Comparison of ENCODE assay signal across 7 cellular contexts in genomic region chr5:154701725-154702124, GRCh38. TPM values are rescaled to one million over a fixed set of nuclear protein-coding genes. Genes with fewer than 3 reads are reported as not detected.
DNase-seq lines count a peak whose midpoint lies in the region; ATAC-seq and TF ChIP-seq lines count a peak whose summit lies in the region.
"Not testable (repeated sequence)": the region's sequence is repeated elsewhere in the genome, so short reads cannot be mapped to it uniquely, and the experiment has no call there.

No MANE protein-coding gene starts in this region.

- WGBS in hepatocyte (ENCODE audit: low lambda C conversion rate, missing lambda C conversion rate): 54% methylated on average over 4 of the region's 4 CpGs
- WGBS in right lobe of liver (ENCODE audit: insufficient coverage, low coverage, low lambda C conversion rate, missing lambda C conversion rate): 62% methylated on average over 2 of the region's 4 CpGs

- CTCF ChIA-PET in PC-9 (lab: Charles Lee): interaction anchor here (0.6 kb wide), 1 partner anchor 24 kb away, joined by 3 read pairs; no protein-coding TSS in a partner anchor

- H3K9ac ChIP-seq in skeletal muscle tissue (ENCODE audit: low read depth in 1 of 3, low read length in 3 of 3): not testable (repeated sequence)

- not testable (repeated sequence) for H3K9me2 ChIP-seq in PC-9 (ENCODE audit: insufficient read depth); hepatocyte (replicated peaks; ENCODE audit: insufficient read depth)

- peak overlapping the region; percentile 30; the same call in 1 of the 2 replicates for H3K4me2 ChIP-seq in PC-9
- H3K4me2 ChIP-seq in hepatocyte: not testable (repeated sequence)

- TF ChIP-seq POLR2A in right lobe of liver (IDR thresholded peaks at IDR 0.05): not testable (repeated sequence)

- POLR2A ChIA-PET in PC-9 (lab: Charles Lee; ENCODE audit: unreplicated experiment): not testable (repeated sequence)

- H3K36me3 ChIP-seq in PC-9 (ENCODE audit: low read depth); hepatocyte (replicated peaks; ENCODE audit: insufficient read depth, low read depth); right lobe of liver; skeletal muscle tissue (ENCODE audit: control insufficient read depth in 3 of 3, insufficient read depth in 3 of 3, low read length in 3 of 3): not testable (repeated sequence)

- intact Hi-C loops in PC-9 (cut with micrococcal nuclease; ENCODE audit: unreplicated experiment); Right ventricle myocardium superior (cut with DNase I); right lobe of liver (cut with DNase I): not testable (repeated sequence)

- not testable (repeated sequence) for H3K4me3 ChIP-seq in PC-9, hepatocyte, right lobe of liver
- H3K4me3 ChIP-seq in skeletal muscle tissue (ENCODE audit: low read length in 3 of 3): peak overlapping the region in 1 of 3 donors; percentile 4

- not testable (repeated sequence) for H2AFZ ChIP-seq in PC-9, hepatocyte

- H3K27ac ChIP-seq in PC-9: not testable (repeated sequence)
- peak overlapping the region; percentile 37 for H3K27ac ChIP-seq in hepatocyte
- H3K27ac ChIP-seq in right lobe of liver: peak overlapping the region in 2 of 3 donors; percentile 26 to 60
- peak overlapping the region; percentile 47 for H3K27ac ChIP-seq in skeletal muscle tissue (ENCODE audit: low read depth, low read length)

- peaks cover 14% of the 10 kb centered on the region for H3K4me1 ChIP-seq in PC-9 (replicated peaks; ENCODE audit: insufficient read depth)
- H3K4me1 ChIP-seq in hepatocyte (ENCODE audit: insufficient read depth): peaks cover 19% of the 10 kb centered on the region
- peaks cover 0 to 41% (median 13%) of the 10 kb centered on the region in 4 donors for H3K4me1 ChIP-seq in right lobe of liver
- peaks cover 7 to 11% (median 7%) of the 10 kb centered on the region in 3 donors for H3K4me1 ChIP-seq in skeletal muscle tissue (ENCODE audit: control insufficient read depth in 3 of 3, insufficient read depth in 3 of 3, low read length in 3 of 3)

- H3K79me2 ChIP-seq in PC-9 (ENCODE audit: low read depth): not testable (repeated sequence)
- H3K79me2 ChIP-seq in hepatocyte: peaks cover 11% of the 10 kb centered on the region

- DNase-seq in ELR (ENCODE audit: low read depth) (peak; percentile 33), amniotic epithelial cell (ENCODE audit: low read depth) (peak; percentile 46), right lobe of liver (peak in 1 of 3 donors; percentile 49)
- DNase-seq in PC-9; Right ventricle myocardium superior; hepatocyte (ENCODE audit: low spot score): not testable (repeated sequence)

- peak; percentile 42 for ATAC-seq in Right ventricle myocardium superior (ENCODE audit: poor library complexity)
- peak in 3 of 4 donors; percentile 39 to 85 (median 45) for ATAC-seq in right lobe of liver

- not testable (repeated sequence) for TF ChIP-seq CTCF in PC-9 (conservative IDR thresholded peaks at IDR 0.05); hepatocyte (IDR thresholded peaks at IDR 0.05; ENCODE audit: poor library complexity); right lobe of liver (IDR thresholded peaks at IDR 0.05)

- H3K9me3 ChIP-seq in PC-9 (ENCODE audit: insufficient read depth, low read depth); hepatocyte (ENCODE audit: low read depth); right lobe of liver; skeletal muscle tissue (ENCODE audit: control insufficient read depth in 3 of 3, low read length in 3 of 3): not testable (repeated sequence)

- not testable (repeated sequence) for BruUV-seq in PC-9 (replicated peaks; lab: Mats Ljungman, UMichigan)

- H3K27me3 ChIP-seq in PC-9 (ENCODE audit: insufficient read depth, low read depth); hepatocyte; right lobe of liver; skeletal muscle tissue (ENCODE audit: control insufficient read depth in 3 of 3, insufficient read depth in 3 of 3, low read length in 3 of 3): not testable (repeated sequence)

- not testable (repeated sequence) for H3F3A ChIP-seq in PC-9 (ENCODE audit: insufficient read depth, low read depth)

- not testable (repeated sequence) for H4K20me1 ChIP-seq in PC-9 (ENCODE audit: insufficient read depth); hepatocyte (ENCODE audit: insufficient read depth, poor library complexity, severe bottlenecking)

RNA-seq across cellular contexts. Expression of gene LARP1, which starts 53.5 kb away (rescaled TPM):
- total RNA-seq in PC-9 (2021) (232 and 290 TPM in 2 replicates), Right ventricle myocardium superior (151 TPM), hepatocyte (68.4 and 75.0 TPM in 2 replicates), right lobe of liver (10 to 100 TPM; 58.2 to 85.7 (median 73.0) TPM), skeletal muscle tissue (24.0 TPM)
- 62.9 and 64.7 TPM in 2 replicates for polyA plus RNA-seq in hepatocyte
